8 cellular contexts compared by ENCODE assay signal in the genomic region with DNA sequence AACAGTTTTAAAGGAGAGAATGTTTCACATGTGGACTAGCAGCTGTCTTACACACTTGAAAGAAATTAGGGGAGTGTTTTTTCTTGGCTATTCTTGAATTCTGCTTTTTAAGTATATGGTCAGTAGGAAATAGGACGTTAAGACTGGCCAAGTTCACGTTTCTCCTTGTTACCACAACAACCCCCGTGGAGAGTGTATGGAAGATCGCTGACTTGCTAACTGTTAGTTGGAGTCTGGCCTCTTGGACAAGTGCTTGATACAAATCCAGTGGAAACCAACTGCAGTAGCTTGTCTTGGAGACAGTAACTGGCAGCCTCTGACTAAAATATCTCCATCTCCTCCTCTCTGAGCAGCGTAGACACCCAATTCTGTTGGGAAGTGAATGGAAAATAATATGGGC. TPM values are rescaled to one million over a fixed set of nuclear protein-coding genes. Genes with fewer than 3 reads are reported as not detected.
A peak's percentile ranks its signal among the peaks of the same experiment; 100 is the strongest.
DNase-seq lines count a peak whose midpoint lies in the region; ATAC-seq and TF ChIP-seq lines count a peak whose summit lies in the region.

No MANE protein-coding gene starts in this region.

- H3K9me3 Mint-ChIP-seq in activated T-cell treated with anti-CD3 and anti-CD28 coated beads, Interleukin-2, amount 50 U/mL, for 72 hours: no peaks in the 10 kb centered on the region
- no peaks in the 10 kb centered on the region for H3K9me3 Mint-ChIP-seq in type B pancreatic cell

- H3K4me3 ChIP-seq in body of pancreas: no peak overlapping the region

- TF ChIP-seq POLR2A in body of pancreas (IDR thresholded peaks at IDR 0.05): no peak

- no peaks in the 10 kb centered on the region for H3K9me3 ChIP-seq in body of pancreas

- peaks cover 50% of the 10 kb centered on the region for H3K4me1 Mint-ChIP-seq in activated T-cell treated with anti-CD3 and anti-CD28 coated beads, Interleukin-2, amount 50 U/mL, for 72 hours (ENCODE audit: low read depth)
- H3K4me1 Mint-ChIP-seq in type B pancreatic cell (ENCODE audit: unreplicated experiment): peaks cover 41% of the 10 kb centered on the region

- no peaks in the 10 kb centered on the region for H3K27me3 ChIP-seq in body of pancreas

- 13 to 19% methylated on average over 5 of the region's 5 CpGs for WGBS in body of pancreas, 2 donors

- H3K27ac ChIP-seq in body of pancreas: peak overlapping the region; percentile 2 to 92 (median 88)

- peaks cover 2 to 3% of the 10 kb centered on the region in 2 donors for H3K36me3 Mint-ChIP-seq in activated T-cell treated with anti-CD3 and anti-CD28 coated beads, Interleukin-2, amount 50 U/mL, for 72 hours (ENCODE audit: insufficient read depth in 2 of 2)
- H3K36me3 Mint-ChIP-seq in type B pancreatic cell: no peaks in the 10 kb centered on the region

- H3K4me1 ChIP-seq in body of pancreas: peaks cover 52% of the 10 kb centered on the region

- peak overlapping the region; percentile 71 for H3K27ac Mint-ChIP-seq in activated T-cell treated with anti-CD3 and anti-CD28 coated beads, Interleukin-2, amount 50 U/mL, for 72 hours
- peak overlapping the region; percentile 88 for H3K27ac Mint-ChIP-seq in type B pancreatic cell

- no peak for DNase-seq in activated T-cell treated with anti-CD3 and anti-CD28 coated beads, Interleukin-2, amount 50 U/mL, for 72 hours
- no peak for DNase-seq in activated T-cell treated with anti-CD3 and anti-CD28 coated beads, Interleukin-2, amount 50 U/mL, for 48 hours
- DNase-seq in body of pancreas (no peak), medulla oblongata (ENCODE audit: extremely low spot score) (peak; percentile 80), type B pancreatic cell (ENCODE audit: extremely low spot score, unreplicated experiment) (no peak)
- no peak for DNase-seq in activated CD4-positive, CD25-positive, alpha-beta regulatory T cell (lab: John Stamatoyannopoulos, UW)

- no peaks in the 10 kb centered on the region for H3K36me3 ChIP-seq in body of pancreas (replicated peaks in 1 of 2; ENCODE audit: insufficient read depth in 1 of 2, low read depth in 2 of 2)

- peak overlapping the region; percentile 88 to 98 for H3K4me3 Mint-ChIP-seq in activated T-cell treated with anti-CD3 and anti-CD28 coated beads, Interleukin-2, amount 50 U/mL, for 72 hours
- peak overlapping the region; percentile 88 for H3K4me3 Mint-ChIP-seq in type B pancreatic cell

- H3K27me3 Mint-ChIP-seq in activated T-cell treated with anti-CD3 and anti-CD28 coated beads, Interleukin-2, amount 50 U/mL, for 72 hours (ENCODE audit: low read depth): peaks cover 22% of the 10 kb centered on the region
- H3K27me3 Mint-ChIP-seq in type B pancreatic cell: peaks cover 7% of the 10 kb centered on the region

- no peak for ATAC-seq in activated T-cell treated with anti-CD3 and anti-CD28 coated beads, Interleukin-2, amount 50 U/mL, for 72 hours (replicated peaks in 1 of 2)
- no peak for ATAC-seq in body of pancreas
- no peak for ATAC-seq in HG03439 (IDR thresholded peaks at IDR 0.05; ENCODE audit: unreplicated experiment)
- no peak for ATAC-seq in GM19455 (IDR thresholded peaks at IDR 0.05; ENCODE audit: unreplicated experiment)

- intact Hi-C loops in body of pancreas (cut with DNase I): no loop called here

- TF ChIP-seq CTCF in body of pancreas (IDR thresholded peaks at IDR 0.05) (no peak), type B pancreatic cell (conservative IDR thresholded peaks at IDR 0.05) (no peak)

RNA-seq across cellular contexts. Expression of gene NFIA, which starts 3.8 kb away (rescaled TPM):
- 10 to 100 TPM; 17.3 to 27.3 TPM for total RNA-seq in activated T-cell treated with anti-CD3 and anti-CD28 coated beads, Interleukin-2, amount 50 U/mL, for 72 hours
- total RNA-seq in body of pancreas (10 to 100 TPM; 21.5 to 32.3 TPM), type B pancreatic cell (ENCODE audit: low replicate concordance) (10.5 and 49.4 TPM in 2 replicates)
